ENCODE assay signal across 19 cellular contexts in the genomic region with DNA sequence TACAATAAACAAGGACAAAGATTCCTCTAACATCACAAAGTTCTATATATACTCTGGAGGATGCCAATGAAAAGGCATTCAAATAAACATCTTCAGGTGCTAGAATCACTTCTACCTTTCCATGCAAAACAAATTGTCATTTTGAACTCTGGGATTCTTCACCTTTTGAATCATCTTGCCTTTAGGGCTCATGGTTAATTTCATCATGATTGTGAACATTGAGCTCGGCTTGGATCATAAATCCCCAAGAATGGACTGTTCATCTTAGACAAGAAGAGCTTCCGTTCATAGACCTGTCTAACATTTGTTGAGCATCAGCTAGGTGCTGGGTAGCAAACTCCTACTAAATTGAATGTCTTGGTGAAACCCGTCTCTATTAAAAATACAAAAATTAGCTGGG.
DNase-seq lines count a peak whose midpoint lies in the region; ATAC-seq and TF ChIP-seq lines count a peak whose summit lies in the region.
"Had no signal": no experiment of that assay in that cellular context is flagged by ENCODE, and none has a peak within 500 bp of the region (broad histone marks: within the 10 kb centered on the region; RNA-seq: fewer than 3 reads in every experiment).

No MANE protein-coding gene starts in this region.

- DNase-seq in mammary epithelial cell (peak; percentile 14), MCF 10A (ENCODE audit: unreplicated experiment) (no peak), epithelial cell of esophagus (ENCODE audit: low read depth) (peak; percentile 59), progenitor cell of endocrine pancreas (ENCODE audit: low spot score, unreplicated experiment) (no peak), tibial nerve (ENCODE audit: low spot score in 2 of 2) (no peak), HPDE6-E6E7 (ENCODE audit: extremely low spot score) (no peak)
- no peak for DNase-seq in activated CD4-positive, alpha-beta memory T cell treated with anti-CD3 and anti-CD28 coated beads, Interleukin-2, amount 10 ng/mL, durations not matched to agents 7 days and 5 days
- DNase-seq: AML-193; CD4-positive, alpha-beta T cell; DMS153; DMS79; GDM1; HCEC 1CT had no signal

- dilution Hi-C loops in mammary epithelial cell (cut with HindIII; ENCODE audit: low sequenced_read_pairs), result no loop called here

- H3K9me3 ChIP-seq in mammary epithelial cell (replicated peaks; ENCODE audit: insufficient read depth, low read length) (no peaks in the 10 kb centered on the region), tibial nerve (no peaks in the 10 kb centered on the region)
- H3K9me3 ChIP-seq: A549 had no signal

- H3K27me3 Mint-ChIP-seq in MCF 10A (ENCODE audit: insufficient read depth, unreplicated experiment) (no peaks in the 10 kb centered on the region), progenitor cell of endocrine pancreas (no peaks in the 10 kb centered on the region)
- H3K27me3 Mint-ChIP-seq in activated CD4-positive, alpha-beta memory T cell treated with anti-CD3 and anti-CD28 coated beads, Interleukin-2, amount 10 ng/mL, durations not matched to agents 7 days and 5 days, result no peaks in the 10 kb centered on the region
- H3K27me3 Mint-ChIP-seq: CD4-positive, alpha-beta T cell had no signal

- H3K9me3 Mint-ChIP-seq in MCF 10A (ENCODE audit: unreplicated experiment) (no peaks in the 10 kb centered on the region), progenitor cell of endocrine pancreas (ENCODE audit: low read depth) (no peaks in the 10 kb centered on the region)
- H3K9me3 Mint-ChIP-seq in activated CD4-positive, alpha-beta memory T cell treated with anti-CD3 and anti-CD28 coated beads, Interleukin-2, amount 10 ng/mL, durations not matched to agents 7 days and 5 days, result peaks cover 7% of the 10 kb centered on the region
- H3K9me3 Mint-ChIP-seq: CD4-positive, alpha-beta T cell; GM23338 had no signal

- no peak overlapping the region for H3K4me2 ChIP-seq in mammary epithelial cell (ENCODE audit: insufficient read depth, low read depth, low read length)
- H3K4me2 ChIP-seq: A549, GM23338 had no signal

- H3K4me3 Mint-ChIP-seq in MCF 10A (ENCODE audit: unreplicated experiment) (no peak overlapping the region), progenitor cell of endocrine pancreas (ENCODE audit: low read depth) (no peak overlapping the region)
- no peak overlapping the region for H3K4me3 Mint-ChIP-seq in activated CD4-positive, alpha-beta memory T cell treated with anti-CD3 and anti-CD28 coated beads, Interleukin-2, amount 10 ng/mL, durations not matched to agents 7 days and 5 days
- H3K4me3 Mint-ChIP-seq: CD4-positive, alpha-beta T cell; GM23338 had no signal

- H3K36me3 ChIP-seq in mammary epithelial cell (ENCODE audit: insufficient read depth, low read length) (peaks cover 2% of the 10 kb centered on the region), tibial nerve (peaks cover 0 to 36% (median 0%) of the 10 kb centered on the region in 3 donors)

- H3K4me1 ChIP-seq in mammary epithelial cell (ENCODE audit: insufficient read depth, low read length), result peaks cover 33% of the 10 kb centered on the region
- H3K4me1 ChIP-seq in tibial nerve, result peaks cover 0 to 70% (median 5%) of the 10 kb centered on the region in 4 donors

- H3K4me1 Mint-ChIP-seq in MCF 10A (ENCODE audit: insufficient read depth, unreplicated experiment) (peaks cover 28% of the 10 kb centered on the region), progenitor cell of endocrine pancreas (ENCODE audit: low read depth) (peaks cover 4% of the 10 kb centered on the region)
- H3K4me1 Mint-ChIP-seq in activated CD4-positive, alpha-beta memory T cell treated with anti-CD3 and anti-CD28 coated beads, Interleukin-2, amount 10 ng/mL, durations not matched to agents 7 days and 5 days, result no peaks in the 10 kb centered on the region

- ATAC-seq in GM18867 (IDR thresholded peaks at IDR 0.05; ENCODE audit: unreplicated experiment), result no peak
- ATAC-seq: A549, GM23338 had no signal

- TF ChIP-seq CTCF in mammary epithelial cell (conservative IDR thresholded peaks at IDR 0.05 in 1 of 2, IDR thresholded peaks at IDR 0.05 in 1 of 2; ENCODE audit: extremely low read depth in 1 of 2, insufficient read depth in 1 of 2, low read depth in 1 of 2, low read length in 2 of 2) (no peak), MCF 10A (IDR thresholded peaks at IDR 0.05; ENCODE audit: unreplicated experiment) (no peak), epithelial cell of esophagus (IDR thresholded peaks at IDR 0.05; ENCODE audit: insufficient read depth, low read depth, low read length, missing control alignments) (no peak), progenitor cell of endocrine pancreas (IDR thresholded peaks at IDR 0.05; ENCODE audit: unreplicated experiment) (no peak), tibial nerve (IDR thresholded peaks at IDR 0.05) (no peak)

- 58% methylated on average over 3 of the region's 3 CpGs for WGBS in mammary epithelial cell (ENCODE audit: low coverage, missing lambda C conversion rate)
- WGBS in tibial nerve, 2 donors, result 93 to 95% methylated on average over 3 of the region's 3 CpGs

- H3K36me3 Mint-ChIP-seq in MCF 10A (ENCODE audit: insufficient read depth, unreplicated experiment) (peaks cover 39% of the 10 kb centered on the region), progenitor cell of endocrine pancreas (ENCODE audit: insufficient read depth) (peaks cover 13% of the 10 kb centered on the region)
- no peaks in the 10 kb centered on the region for H3K36me3 Mint-ChIP-seq in activated CD4-positive, alpha-beta memory T cell treated with anti-CD3 and anti-CD28 coated beads, Interleukin-2, amount 10 ng/mL, durations not matched to agents 7 days and 5 days (ENCODE audit: low read depth)

- H4K20me1 ChIP-seq in mammary epithelial cell (ENCODE audit: insufficient read depth, low read length), result no peaks in the 10 kb centered on the region

- H3K27ac ChIP-seq in mammary epithelial cell (ENCODE audit: insufficient read depth, low read depth, low read length), result no peak overlapping the region
- peak overlapping the region in 2 of 4 donors; percentile 48 to 77 for H3K27ac ChIP-seq in tibial nerve
- H3K27ac ChIP-seq: 22Rv1, A549, C4-2B, HL-60 had no signal

- TF ChIP-seq POLR2A in tibial nerve (IDR thresholded peaks at IDR 0.05), result no peak

- H3K79me2 ChIP-seq in mammary epithelial cell (ENCODE audit: insufficient read depth, low read length), result no peaks in the 10 kb centered on the region

- intact Hi-C loops in mammary epithelial cell (cut with micrococcal nuclease), result no loop called here
- intact Hi-C loops in MCF 10A (cut with micrococcal nuclease), result no loop called here

- BruUV-seq in mammary epithelial cell (replicated peaks; lab: Mats Ljungman, UMichigan) (no TSS peak), MCF 10A (replicated peaks; lab: Mats Ljungman, UMichigan) (no TSS peak)

- TF ChIP-seq EP300 in tibial nerve (IDR thresholded peaks at IDR 0.05), result no peak

- H3K27me3 ChIP-seq in mammary epithelial cell (ENCODE audit: insufficient read depth, low read length) (no peaks in the 10 kb centered on the region), tibial nerve (no peaks in the 10 kb centered on the region)

- CTCF ChIA-PET in mammary epithelial cell (lab: Charles Lee; ENCODE audit: low non-redundant PET) (interaction anchor here (0.7 kb wide), 1 partner anchor 43 kb away, joined by 3 read pairs; no protein-coding TSS in a partner anchor), MCF 10A (lab: Yijun Ruan, JAX) (interaction anchor here (1.2 kb wide), 1 partner anchor 104 kb away, joined by 3 read pairs; no protein-coding TSS in a partner anchor)
- CTCF ChIA-PET in activated CD4-positive, alpha-beta memory T cell treated with anti-CD3 and anti-CD28 coated beads, Interleukin-2, amount 10 ng/mL, durations not matched to agents 7 days and 5 days (lab: Charles Lee), result no interaction called here

- in situ Hi-C loops in mammary epithelial cell (cut with MboI; ENCODE audit: low sequenced_read_pairs in 2 of 2), result no loop called here

- POLR2A ChIA-PET in MCF 10A (lab: Yijun Ruan, JAX), result no interaction called here
- POLR2A ChIA-PET in activated CD4-positive, alpha-beta memory T cell treated with anti-CD3 and anti-CD28 coated beads, Interleukin-2, amount 10 ng/mL, durations not matched to agents 7 days and 5 days (lab: Charles Lee), result no interaction called here

- H3K4me3 ChIP-seq in mammary epithelial cell (replicated peaks in 1 of 3; ENCODE audit: insufficient read depth in 1 of 3, low read depth in 2 of 3, low read length in 3 of 3) (no peak overlapping the region), epithelial cell of esophagus (ENCODE audit: low read length) (no peak overlapping the region), tibial nerve (no peak overlapping the region)
- H3K4me3 ChIP-seq: A549, GM23338 had no signal

- no peak overlapping the region for H3K9ac ChIP-seq in mammary epithelial cell (ENCODE audit: insufficient read depth, low read length)

- H3K27ac Mint-ChIP-seq in MCF 10A (ENCODE audit: low read depth, unreplicated experiment), result no peak overlapping the region
- H3K27ac Mint-ChIP-seq in progenitor cell of endocrine pancreas, result peak overlapping the region; percentile 89
- no peak overlapping the region for H3K27ac Mint-ChIP-seq in activated CD4-positive, alpha-beta memory T cell treated with anti-CD3 and anti-CD28 coated beads, Interleukin-2, amount 10 ng/mL, durations not matched to agents 7 days and 5 days
- H3K27ac Mint-ChIP-seq: CD4-positive, alpha-beta T cell; GM23338 had no signal

- no peak overlapping the region for H2AFZ ChIP-seq in mammary epithelial cell (ENCODE audit: low read depth, low read length)
- H2AFZ ChIP-seq: GM23338 had no signal

Comparison
In these comparisons a context has a peak if more than half of its experiments do, and no peak if none do; other contexts are left out.
1. DNase-seq: peak in mammary epithelial cell (single experiment) and epithelial cell of esophagus (single experiment); none in MCF 10A (single experiment), progenitor cell of endocrine pancreas (single experiment), activated CD4-positive, alpha-beta memory T cell treated with anti-CD3 and anti-CD28 coated beads, Interleukin-2, amount 10 ng/mL, durations not matched to agents 7 days and 5 days (single experiment), tibial nerve (0 of 2) and HPDE6-E6E7 (single experiment).